Comparison of ENCODE assay signal across 15 cellular contexts in the genomic region with DNA sequence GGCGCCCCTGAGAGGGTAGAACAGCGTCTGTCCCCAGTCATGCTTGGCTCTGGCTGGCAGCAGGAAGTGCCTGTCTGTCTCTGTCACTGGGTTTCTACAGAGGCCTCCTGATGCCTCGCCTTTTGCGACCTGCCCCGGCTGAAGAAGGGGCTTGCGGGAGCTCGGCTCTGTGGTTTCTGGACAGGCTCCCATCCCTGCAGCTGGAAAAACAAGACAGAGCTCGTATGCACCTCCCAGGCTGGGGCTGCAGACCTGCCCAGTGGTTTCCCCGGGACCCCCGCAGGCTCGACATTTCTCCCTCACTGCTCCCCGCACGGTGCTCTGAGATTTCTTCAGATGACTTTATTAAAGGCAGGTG. TPM values are rescaled to one million over a fixed set of nuclear protein-coding genes. Genes with fewer than 3 reads are reported as not detected.
DNase-seq lines count a peak whose midpoint lies in the region; ATAC-seq, FAIRE-seq and TF ChIP-seq lines count a peak whose summit lies in the region.
"Had no signal": no experiment of that assay in that cellular context is flagged by ENCODE, and none has a peak within 500 bp of the region (broad histone marks: within the 10 kb centered on the region; RNA-seq: fewer than 3 reads in every experiment).

No MANE protein-coding gene starts in this region.

- H3K9me3 ChIP-seq in endothelial cell of umbilical vein (replicated peaks; ENCODE audit: control insufficient read depth, insufficient read depth, low read length) (no peaks in the 10 kb centered on the region), kidney (ENCODE audit: control insufficient read depth in 1 of 2, low read length in 2 of 2) (no peaks in the 10 kb centered on the region), Peyer's patch (no peaks in the 10 kb centered on the region)

- no TSS peak for BruUV-seq in endothelial cell of umbilical vein (replicated peaks; lab: Mats Ljungman, UMichigan)

- H3K4me3 Mint-ChIP-seq in osteocyte (ENCODE audit: unreplicated experiment): no peak overlapping the region
- H3K4me3 Mint-ChIP-seq: CD4-positive, alpha-beta memory T cell; IgD-negative memory B cell; stimulated activated naive CD8-positive, alpha-beta T cell treated with anti-CD3 and anti-CD28 coated beads, Interleukin-15, Interleukin-2, amounts not matched to agents 100 ng/mL and 50 ng/mL, for 24 hours had no signal

- no peak overlapping the region for H2AFZ ChIP-seq in endothelial cell of umbilical vein (ENCODE audit: low read depth, low read length)

- no peaks in the 10 kb centered on the region for H3K27me3 ChIP-seq in endothelial cell of umbilical vein (ENCODE audit: control insufficient read depth in 2 of 2, insufficient read depth in 2 of 2, low read length in 2 of 2)
- H3K27me3 ChIP-seq in Peyer's patch: no peaks in the 10 kb centered on the region

- H3K4me1 ChIP-seq in endothelial cell of umbilical vein (ENCODE audit: control insufficient read depth, extremely low read depth, insufficient read depth, low read length) (no peaks in the 10 kb centered on the region), kidney (ENCODE audit: control insufficient read depth in 1 of 2, insufficient read depth in 1 of 2, low read depth in 1 of 2, low read length in 2 of 2) (peaks cover 4 to 6% of the 10 kb centered on the region in 2 donors), Peyer's patch (peaks cover 0 to 6% (median 0%) of the 10 kb centered on the region in 4 donors)

- no peaks in the 10 kb centered on the region for H3K9me3 Mint-ChIP-seq in osteocyte (ENCODE audit: unreplicated experiment)

- peaks cover 28% of the 10 kb centered on the region for H3K4me1 Mint-ChIP-seq in osteocyte (ENCODE audit: unreplicated experiment)
- H3K4me1 Mint-ChIP-seq: IgD-negative memory B cell had no signal

- POLR2A ChIA-PET in endothelial cell of umbilical vein (lab: Charles Lee): no interaction called here

- no peaks in the 10 kb centered on the region for H3K36me3 Mint-ChIP-seq in osteocyte (ENCODE audit: unreplicated experiment)
- H3K36me3 Mint-ChIP-seq: CD4-positive, alpha-beta memory T cell; IgD-negative memory B cell had no signal

- FAIRE-seq in endothelial cell of umbilical vein (lab: Jason Lieb, UNC) (no peak), kidney (lab: Jason Lieb, UNC) (no peak)
- FAIRE-seq: TTC549 had no signal

- dilution Hi-C loops in endothelial cell of umbilical vein (cut with MboI; ENCODE audit: extremely low pct_ligation_motif_present, low sequenced_read_pairs): no loop called here

- H3K36me3 ChIP-seq in endothelial cell of umbilical vein (ENCODE audit: control insufficient read depth in 2 of 2, extremely low read depth in 1 of 2, insufficient read depth in 2 of 2, low read length in 2 of 2): no peaks in the 10 kb centered on the region
- H3K36me3 ChIP-seq in kidney (ENCODE audit: control insufficient read depth in 1 of 2, insufficient read depth in 2 of 2, low read length in 2 of 2): no peaks in the 10 kb centered on the region
- H3K36me3 ChIP-seq in Peyer's patch: no peaks in the 10 kb centered on the region

- no peak overlapping the region for H3K4me2 ChIP-seq in endothelial cell of umbilical vein (ENCODE audit: insufficient read depth, low read length)

- DNase-seq in EH (ENCODE audit: low read depth) (peak; percentile 73), M059J (ENCODE audit: low read depth) (peak; percentile 15), endothelial cell of umbilical vein (ENCODE audit: low read depth, low spot score) (peak; percentile 6), osteocyte (ENCODE audit: extremely low spot score, unreplicated experiment) (peak; percentile 88), kidney (no peak), Peyer's patch (no peak)
- DNase-seq: activated naive CD4-positive, alpha-beta T cell treated with Interleukin-2 at 50 U/mL for 16 hours; CD4-positive, alpha-beta memory T cell; erythroblast; NCI-H1694; NCI-H526 treated with DMSO at 0.1 percent for 48 hours had no signal

- no peak for TF ChIP-seq POLR2A in endothelial cell of umbilical vein (IDR thresholded peaks at IDR 0.05; ENCODE audit: low read depth, low read length)
- TF ChIP-seq POLR2A in Peyer's patch (IDR thresholded peaks at IDR 0.05): no peak

- no peaks in the 10 kb centered on the region for H3K9me1 ChIP-seq in endothelial cell of umbilical vein (replicated peaks; ENCODE audit: control insufficient read depth, extremely low read depth, insufficient read depth, low read length)

- intact Hi-C loops in endothelial cell of umbilical vein (cut with micrococcal nuclease): no loop called here
- intact Hi-C loops in kidney (cut with DNase I): no loop called here

- no peak overlapping the region for H3K27ac ChIP-seq in endothelial cell of umbilical vein (ENCODE audit: insufficient read depth, low read depth, low read length)
- H3K27ac ChIP-seq in kidney (ENCODE audit: low read depth in 2 of 2, low read length in 2 of 2): no peak overlapping the region
- H3K27ac ChIP-seq in Peyer's patch: no peak overlapping the region

- H4K20me1 ChIP-seq in endothelial cell of umbilical vein (replicated peaks; ENCODE audit: control insufficient read depth, extremely low read depth, insufficient read depth, low read length): no peaks in the 10 kb centered on the region

- H3K4me3 ChIP-seq in endothelial cell of umbilical vein (replicated peaks in 1 of 3; ENCODE audit: insufficient read depth in 1 of 3, low read depth in 1 of 3, low read length in 3 of 3) (no peak overlapping the region), kidney (ENCODE audit: low read length in 2 of 2) (no peak overlapping the region), Peyer's patch (no peak overlapping the region)

- peaks cover 14% of the 10 kb centered on the region for H3K27me3 Mint-ChIP-seq in osteocyte (ENCODE audit: unreplicated experiment)
- H3K27me3 Mint-ChIP-seq: CD4-positive, alpha-beta memory T cell; stimulated activated naive CD8-positive, alpha-beta T cell treated with anti-CD3 and anti-CD28 coated beads, Interleukin-15, Interleukin-2, amounts not matched to agents 100 ng/mL and 50 ng/mL, for 24 hours had no signal

- CTCF ChIA-PET in endothelial cell of umbilical vein (lab: Charles Lee): no interaction called here

- no peak for ATAC-seq in HG03354 (IDR thresholded peaks at IDR 0.05; ENCODE audit: poor library complexity, severe bottlenecking, unreplicated experiment)

- peak overlapping the region; percentile 89 for H3K27ac Mint-ChIP-seq in osteocyte (ENCODE audit: unreplicated experiment)
- H3K27ac Mint-ChIP-seq: IgD-negative memory B cell; stimulated activated naive CD8-positive, alpha-beta T cell treated with anti-CD3 and anti-CD28 coated beads, Interleukin-15, Interleukin-2, amounts not matched to agents 100 ng/mL and 50 ng/mL, for 24 hours had no signal

- TF ChIP-seq CTCF in endothelial cell of umbilical vein (IDR thresholded peaks at IDR 0.05; ENCODE audit: extremely low read depth in 1 of 2, insufficient read depth in 1 of 2, low read depth in 1 of 2, low read length in 2 of 2) (no peak), osteocyte (IDR thresholded peaks at IDR 0.05) (no peak), kidney (IDR thresholded peaks at IDR 0.05; ENCODE audit: borderline replicate concordance, extremely low read depth, insufficient read depth) (no peak), Peyer's patch (IDR thresholded peaks at IDR 0.05) (no peak)

- H3K9ac ChIP-seq in endothelial cell of umbilical vein (replicated peaks; ENCODE audit: extremely low read depth, insufficient read depth, low read length): no peak overlapping the region
- H3K9ac ChIP-seq in kidney (ENCODE audit: low read length in 2 of 2): no peak overlapping the region

- no peaks in the 10 kb centered on the region for H3K79me2 ChIP-seq in endothelial cell of umbilical vein (ENCODE audit: control insufficient read depth, insufficient read depth, low read length)

TF ChIP-seq in endothelial cell of umbilical vein, 7 proteins besides CTCF, POLR2A, EP300 and RAD21:
- no peak for TF ChIP-seq POLR2AphosphoS5 (IDR thresholded peaks at IDR 0.05; ENCODE audit: insufficient read depth, low read depth, low read length)
- TF ChIP-seq EZH2 (IDR thresholded peaks at IDR 0.05; ENCODE audit: borderline replicate concordance, low read depth, low read length, severe bottlenecking): no peak
- no peak for TF ChIP-seq MYC (IDR thresholded peaks at IDR 0.05; ENCODE audit: low read depth, low read length)
- no peak for TF ChIP-seq GATA2 (IDR thresholded peaks at IDR 0.05; ENCODE audit: insufficient read depth, insufficient read length, low read depth, low read length)
- no peak for TF ChIP-seq FOS (IDR thresholded peaks at IDR 0.05; ENCODE audit: borderline replicate concordance, insufficient read depth, low read length)
- TF ChIP-seq, protein P1, sequence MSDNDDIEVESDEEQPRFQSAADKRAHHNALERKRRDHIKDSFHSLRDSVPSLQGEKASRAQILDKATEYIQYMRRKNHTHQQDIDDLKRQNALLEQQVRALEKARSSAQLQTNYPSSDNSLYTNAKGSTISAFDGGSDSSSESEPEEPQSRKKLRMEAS (IDR thresholded peaks at IDR 0.05; ENCODE audit: insufficient read depth, insufficient read length): no peak
- no peak for TF ChIP-seq JUN (IDR thresholded peaks at IDR 0.05; ENCODE audit: borderline replicate concordance, insufficient read depth, insufficient read length, low read depth)

RNA-seq across cellular contexts. Expression of a gene that starts 57.0 kb away (rescaled TPM):
- 0.02 TPM in 1 of 2 replicates, not detected in the other for total RNA-seq in M059J (2014; rRNA removed; shearing (Covaris generic))
- total RNA-seq in endothelial cell of umbilical vein (0.14 TPM in 1 of 2 replicates, not detected in the other), osteocyte (3.0 and 6.7 TPM in 2 replicates), kidney (9.1 TPM), Peyer's patch (1 to 10 TPM in 2 of 4 donors, under 1 TPM in 2; 0.53 to 9.9 (median 0.90) TPM)
- polyA plus RNA-seq in endothelial cell of umbilical vein (not detected in 2 replicates), kidney (ENCODE audit: insufficient read depth, low read depth, low replicate concordance) (6.1 TPM)
- 0.01 and 0.11 TPM in 2 replicates for polyA plus RNA-seq in endothelial cell of umbilical vein (2011; cell fraction: cytosol; rRNA removed)
- not detected in 2 replicates for polyA plus RNA-seq in endothelial cell of umbilical vein (2011; cell fraction: nucleus; rRNA removed)
- 0.03 and 0.10 TPM in 2 replicates for polyA plus RNA-seq in endothelial cell of umbilical vein (2012)
- polyA minus RNA-seq in endothelial cell of umbilical vein: not detected in 2 replicates
- 1.4 TPM for polyA minus RNA-seq in endothelial cell of umbilical vein (2011; cell fraction: cytosol; rRNA and poly(A)+ RNA removed)
- polyA minus RNA-seq in endothelial cell of umbilical vein (2011; cell fraction: nucleus; rRNA and poly(A)+ RNA removed): not detected in 2 replicates
- total RNA-seq: CD4-positive, alpha-beta memory T cell had no signal
- polyA plus RNA-seq: CD4-positive, alpha-beta memory T cell; IgD-negative memory B cell had no signal

Comparison
In these comparisons a context has a peak if more than half of its experiments do, and no peak if none do; other contexts are left out.
1. DNase-seq: peak in EH (single experiment), M059J (single experiment), endothelial cell of umbilical vein (single experiment) and osteocyte (single experiment); none in kidney (single experiment) and Peyer's patch (0 of 3).